Comparison of ENCODE assay signal across 1 cellular context in genomic region chr22:30326704-30327362, GRCh38.
TF ChIP-seq lines count a peak whose summit lies in the region.

Gene TBC1D10A (minus strand): TSS chr22:30326941. CDS start chr22:30326881, 60 bp downstream.

TF ChIP-seq in K562, 482 proteins besides CTCF, POLR2A, EP300 and RAD21 (continued from another document and continues in another):
- TF ChIP-seq THAP12 (CRISPR knock-in tag; IDR thresholded peaks at IDR 0.05) (peak; percentile 49; the same call in 1 of the 2 replicates), POLR2AphosphoS5 (IDR thresholded peaks at IDR 0.05; ENCODE audit: control insufficient read depth, insufficient read depth, low read depth, low read length) (0 out of 2 replicates have a peak, but pooled peaks have one; percentile 21), NR2C2 (CRISPR knock-in tag; IDR thresholded peaks at IDR 0.05) (no peak), NR2C2 (tag; IDR thresholded peaks at IDR 0.05) (peak; percentile 37; the same call in 1 of the 2 replicates), LEF1 (IDR thresholded peaks at IDR 0.05) (no peak), ZNF212 (CRISPR knock-in tag; IDR thresholded peaks at IDR 0.05) (no peak), CAMTA2 (CRISPR knock-in tag; conservative IDR thresholded peaks at IDR 0.05) (no peak), YY1 (IDR thresholded peaks at IDR 0.05; ENCODE audit: borderline replicate concordance in 1 of 3, control insufficient read depth in 1 of 3, extremely low read depth in 1 of 3, insufficient read depth in 3 of 3, insufficient read length in 1 of 3, insufficient replicate concordance in 2 of 3, low read depth in 1 of 3, low read length in 2 of 3) (peak in 1 of 3 experiments; percentile 57), SMAD2 (IDR thresholded peaks at IDR 0.05; ENCODE audit: low read depth, low read length) (no peak), PHF20 (IDR thresholded peaks at IDR 0.05; ENCODE audit: partially characterized antibody) (peak; percentile 75), L3MBTL2 (IDR thresholded peaks at IDR 0.05) (peak; percentile 50; the same call in 1 of the 2 replicates), TAF9B (IDR thresholded peaks at IDR 0.05; ENCODE audit: partially characterized antibody) (no peak), TAF1 (IDR thresholded peaks at IDR 0.05; ENCODE audit: control insufficient read depth, extremely low read depth, insufficient read depth, low read length, severe bottlenecking) (peak; percentile 55), ZNF668 (CRISPR knock-in tag; IDR thresholded peaks at IDR 0.05) (no peak), RFX1 (IDR thresholded peaks at IDR 0.05) (no peak), SIN3A (IDR thresholded peaks at IDR 0.05; ENCODE audit: borderline replicate concordance in 2 of 2, control insufficient read depth in 1 of 2, low read depth in 2 of 2, low read length in 2 of 2) (0 out of 4 replicates have a peak, but pooled peaks of 1 of the 2 experiments have one; percentile 21), XRCC3 (IDR thresholded peaks at IDR 0.05) (no peak), CREM (IDR thresholded peaks at IDR 0.05; ENCODE audit: low read depth) (0 out of 2 replicates have a peak, but pooled peaks have one; percentile 35), CXXC5 (CRISPR knock-in tag; IDR thresholded peaks at IDR 0.05) (peak; percentile 52), ZNF280A (IDR thresholded peaks at IDR 0.05; ENCODE audit: low read depth, partially characterized antibody) (no peak), CBX1 (IDR thresholded peaks at IDR 0.05; ENCODE audit: low read depth) (no peak), ZEB2 (IDR thresholded peaks at IDR 0.05) (0 out of 2 replicates have a peak, but pooled peaks have one; percentile 24), ZFX (CRISPR knock-in tag; IDR thresholded peaks at IDR 0.05) (peak; percentile 83), KLF16 (IDR thresholded peaks at IDR 0.05) (no peak), MBD1 (CRISPR knock-in tag; IDR thresholded peaks at IDR 0.05) (no peak), RBFOX2 (IDR thresholded peaks at IDR 0.05; ENCODE audit: low read depth, low read length) (peak; percentile 68), NRF1 (conservative IDR thresholded peaks at IDR 0.05 in 1 of 2, IDR thresholded peaks at IDR 0.05 in 1 of 2) (peak in 1 of 2 experiments; percentile 44; a peak in 2 of 4 replicates), CBX3 (IDR thresholded peaks at IDR 0.05; ENCODE audit: borderline replicate concordance in 1 of 2, low read length in 2 of 2) (no peak), ZNF717 (CRISPR knock-in tag; IDR thresholded peaks at IDR 0.05) (no peak), SMAD4 (CRISPR knock-in tag; conservative IDR thresholded peaks at IDR 0.05) (0 out of 2 replicates have a peak, but pooled peaks have one; percentile 15), GTF2E2 (tag; IDR thresholded peaks at IDR 0.05) (no peak), RBM25 (IDR thresholded peaks at IDR 0.05; ENCODE audit: low read depth, low read length, severe bottlenecking) (peak; percentile 65)
- TF ChIP-seq, protein P1, sequence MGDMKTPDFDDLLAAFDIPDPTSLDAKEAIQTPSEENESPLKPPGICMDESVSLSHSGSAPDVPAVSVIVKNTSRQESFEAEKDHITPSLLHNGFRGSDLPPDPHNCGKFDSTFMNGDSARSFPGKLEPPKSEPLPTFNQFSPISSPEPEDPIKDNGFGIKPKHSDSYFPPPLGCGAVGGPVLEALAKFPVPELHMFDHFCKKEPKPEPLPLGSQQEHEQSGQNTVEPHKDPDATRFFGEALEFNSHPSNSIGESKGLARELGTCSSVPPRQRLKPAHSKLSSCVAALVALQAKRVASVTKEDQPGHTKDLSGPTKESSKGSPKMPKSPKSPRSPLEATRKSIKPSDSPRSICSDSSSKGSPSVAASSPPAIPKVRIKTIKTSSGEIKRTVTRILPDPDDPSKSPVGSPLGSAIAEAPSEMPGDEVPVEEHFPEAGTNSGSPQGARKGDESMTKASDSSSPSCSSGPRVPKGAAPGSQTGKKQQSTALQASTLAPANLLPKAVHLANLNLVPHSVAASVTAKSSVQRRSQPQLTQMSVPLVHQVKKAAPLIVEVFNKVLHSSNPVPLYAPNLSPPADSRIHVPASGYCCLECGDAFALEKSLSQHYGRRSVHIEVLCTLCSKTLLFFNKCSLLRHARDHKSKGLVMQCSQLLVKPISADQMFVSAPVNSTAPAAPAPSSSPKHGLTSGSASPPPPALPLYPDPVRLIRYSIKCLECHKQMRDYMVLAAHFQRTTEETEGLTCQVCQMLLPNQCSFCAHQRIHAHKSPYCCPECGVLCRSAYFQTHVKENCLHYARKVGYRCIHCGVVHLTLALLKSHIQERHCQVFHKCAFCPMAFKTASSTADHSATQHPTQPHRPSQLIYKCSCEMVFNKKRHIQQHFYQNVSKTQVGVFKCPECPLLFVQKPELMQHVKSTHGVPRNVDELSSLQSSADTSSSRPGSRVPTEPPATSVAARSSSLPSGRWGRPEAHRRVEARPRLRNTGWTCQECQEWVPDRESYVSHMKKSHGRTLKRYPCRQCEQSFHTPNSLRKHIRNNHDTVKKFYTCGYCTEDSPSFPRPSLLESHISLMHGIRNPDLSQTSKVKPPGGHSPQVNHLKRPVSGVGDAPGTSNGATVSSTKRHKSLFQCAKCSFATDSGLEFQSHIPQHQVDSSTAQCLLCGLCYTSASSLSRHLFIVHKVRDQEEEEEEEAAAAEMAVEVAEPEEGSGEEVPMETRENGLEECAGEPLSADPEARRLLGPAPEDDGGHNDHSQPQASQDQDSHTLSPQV (IDR thresholded peaks at IDR 0.05), result no peak
- TF ChIP-seq, protein P2, sequence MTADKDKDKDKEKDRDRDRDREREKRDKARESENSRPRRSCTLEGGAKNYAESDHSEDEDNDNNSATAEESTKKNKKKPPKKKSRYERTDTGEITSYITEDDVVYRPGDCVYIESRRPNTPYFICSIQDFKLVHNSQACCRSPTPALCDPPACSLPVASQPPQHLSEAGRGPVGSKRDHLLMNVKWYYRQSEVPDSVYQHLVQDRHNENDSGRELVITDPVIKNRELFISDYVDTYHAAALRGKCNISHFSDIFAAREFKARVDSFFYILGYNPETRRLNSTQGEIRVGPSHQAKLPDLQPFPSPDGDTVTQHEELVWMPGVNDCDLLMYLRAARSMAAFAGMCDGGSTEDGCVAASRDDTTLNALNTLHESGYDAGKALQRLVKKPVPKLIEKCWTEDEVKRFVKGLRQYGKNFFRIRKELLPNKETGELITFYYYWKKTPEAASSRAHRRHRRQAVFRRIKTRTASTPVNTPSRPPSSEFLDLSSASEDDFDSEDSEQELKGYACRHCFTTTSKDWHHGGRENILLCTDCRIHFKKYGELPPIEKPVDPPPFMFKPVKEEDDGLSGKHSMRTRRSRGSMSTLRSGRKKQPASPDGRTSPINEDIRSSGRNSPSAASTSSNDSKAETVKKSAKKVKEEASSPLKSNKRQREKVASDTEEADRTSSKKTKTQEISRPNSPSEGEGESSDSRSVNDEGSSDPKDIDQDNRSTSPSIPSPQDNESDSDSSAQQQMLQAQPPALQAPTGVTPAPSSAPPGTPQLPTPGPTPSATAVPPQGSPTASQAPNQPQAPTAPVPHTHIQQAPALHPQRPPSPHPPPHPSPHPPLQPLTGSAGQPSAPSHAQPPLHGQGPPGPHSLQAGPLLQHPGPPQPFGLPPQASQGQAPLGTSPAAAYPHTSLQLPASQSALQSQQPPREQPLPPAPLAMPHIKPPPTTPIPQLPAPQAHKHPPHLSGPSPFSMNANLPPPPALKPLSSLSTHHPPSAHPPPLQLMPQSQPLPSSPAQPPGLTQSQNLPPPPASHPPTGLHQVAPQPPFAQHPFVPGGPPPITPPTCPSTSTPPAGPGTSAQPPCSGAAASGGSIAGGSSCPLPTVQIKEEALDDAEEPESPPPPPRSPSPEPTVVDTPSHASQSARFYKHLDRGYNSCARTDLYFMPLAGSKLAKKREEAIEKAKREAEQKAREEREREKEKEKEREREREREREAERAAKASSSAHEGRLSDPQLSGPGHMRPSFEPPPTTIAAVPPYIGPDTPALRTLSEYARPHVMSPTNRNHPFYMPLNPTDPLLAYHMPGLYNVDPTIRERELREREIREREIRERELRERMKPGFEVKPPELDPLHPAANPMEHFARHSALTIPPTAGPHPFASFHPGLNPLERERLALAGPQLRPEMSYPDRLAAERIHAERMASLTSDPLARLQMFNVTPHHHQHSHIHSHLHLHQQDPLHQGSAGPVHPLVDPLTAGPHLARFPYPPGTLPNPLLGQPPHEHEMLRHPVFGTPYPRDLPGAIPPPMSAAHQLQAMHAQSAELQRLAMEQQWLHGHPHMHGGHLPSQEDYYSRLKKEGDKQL (CRISPR knock-in tag; IDR thresholded peaks at IDR 0.05; ENCODE audit: borderline replicate concordance), result no peak
- TF ChIP-seq, protein P3, sequence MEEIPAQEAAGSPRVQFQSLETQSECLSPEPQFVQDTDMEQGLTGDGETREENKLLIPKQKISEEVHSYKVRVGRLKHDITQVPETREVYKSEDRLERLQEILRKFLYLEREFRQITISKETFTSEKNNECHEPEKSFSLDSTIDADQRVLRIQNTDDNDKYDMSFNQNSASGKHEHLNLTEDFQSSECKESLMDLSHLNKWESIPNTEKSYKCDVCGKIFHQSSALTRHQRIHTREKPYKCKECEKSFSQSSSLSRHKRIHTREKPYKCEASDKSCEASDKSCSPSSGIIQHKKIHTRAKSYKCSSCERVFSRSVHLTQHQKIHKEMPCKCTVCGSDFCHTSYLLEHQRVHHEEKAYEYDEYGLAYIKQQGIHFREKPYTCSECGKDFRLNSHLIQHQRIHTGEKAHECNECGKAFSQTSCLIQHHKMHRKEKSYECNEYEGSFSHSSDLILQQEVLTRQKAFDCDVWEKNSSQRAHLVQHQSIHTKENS (CRISPR knock-in tag; IDR thresholded peaks at IDR 0.05), result no peak
- TF ChIP-seq, protein P4, sequence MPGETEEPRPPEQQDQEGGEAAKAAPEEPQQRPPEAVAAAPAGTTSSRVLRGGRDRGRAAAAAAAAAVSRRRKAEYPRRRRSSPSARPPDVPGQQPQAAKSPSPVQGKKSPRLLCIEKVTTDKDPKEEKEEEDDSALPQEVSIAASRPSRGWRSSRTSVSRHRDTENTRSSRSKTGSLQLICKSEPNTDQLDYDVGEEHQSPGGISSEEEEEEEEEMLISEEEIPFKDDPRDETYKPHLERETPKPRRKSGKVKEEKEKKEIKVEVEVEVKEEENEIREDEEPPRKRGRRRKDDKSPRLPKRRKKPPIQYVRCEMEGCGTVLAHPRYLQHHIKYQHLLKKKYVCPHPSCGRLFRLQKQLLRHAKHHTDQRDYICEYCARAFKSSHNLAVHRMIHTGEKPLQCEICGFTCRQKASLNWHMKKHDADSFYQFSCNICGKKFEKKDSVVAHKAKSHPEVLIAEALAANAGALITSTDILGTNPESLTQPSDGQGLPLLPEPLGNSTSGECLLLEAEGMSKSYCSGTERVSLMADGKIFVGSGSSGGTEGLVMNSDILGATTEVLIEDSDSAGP (CRISPR knock-in tag; IDR thresholded peaks at IDR 0.05), result no peak
- TF ChIP-seq, protein P5, sequence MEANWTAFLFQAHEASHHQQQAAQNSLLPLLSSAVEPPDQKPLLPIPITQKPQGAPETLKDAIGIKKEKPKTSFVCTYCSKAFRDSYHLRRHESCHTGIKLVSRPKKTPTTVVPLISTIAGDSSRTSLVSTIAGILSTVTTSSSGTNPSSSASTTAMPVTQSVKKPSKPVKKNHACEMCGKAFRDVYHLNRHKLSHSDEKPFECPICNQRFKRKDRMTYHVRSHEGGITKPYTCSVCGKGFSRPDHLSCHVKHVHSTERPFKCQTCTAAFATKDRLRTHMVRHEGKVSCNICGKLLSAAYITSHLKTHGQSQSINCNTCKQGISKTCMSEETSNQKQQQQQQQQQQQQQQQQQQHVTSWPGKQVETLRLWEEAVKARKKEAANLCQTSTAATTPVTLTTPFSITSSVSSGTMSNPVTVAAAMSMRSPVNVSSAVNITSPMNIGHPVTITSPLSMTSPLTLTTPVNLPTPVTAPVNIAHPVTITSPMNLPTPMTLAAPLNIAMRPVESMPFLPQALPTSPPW (CRISPR knock-in tag; IDR thresholded peaks at IDR 0.05), result peak; percentile 94
- TF ChIP-seq, protein P6, sequence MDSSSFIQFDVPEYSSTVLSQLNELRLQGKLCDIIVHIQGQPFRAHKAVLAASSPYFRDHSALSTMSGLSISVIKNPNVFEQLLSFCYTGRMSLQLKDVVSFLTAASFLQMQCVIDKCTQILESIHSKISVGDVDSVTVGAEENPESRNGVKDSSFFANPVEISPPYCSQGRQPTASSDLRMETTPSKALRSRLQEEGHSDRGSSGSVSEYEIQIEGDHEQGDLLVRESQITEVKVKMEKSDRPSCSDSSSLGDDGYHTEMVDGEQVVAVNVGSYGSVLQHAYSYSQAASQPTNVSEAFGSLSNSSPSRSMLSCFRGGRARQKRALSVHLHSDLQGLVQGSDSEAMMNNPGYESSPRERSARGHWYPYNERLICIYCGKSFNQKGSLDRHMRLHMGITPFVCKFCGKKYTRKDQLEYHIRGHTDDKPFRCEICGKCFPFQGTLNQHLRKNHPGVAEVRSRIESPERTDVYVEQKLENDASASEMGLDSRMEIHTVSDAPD (CRISPR knock-in tag; IDR thresholded peaks at IDR 0.05), result no peak
